25 cellular contexts compared by ENCODE assay signal in genomic region chr2:134760385-134760784, GRCh38. TPM values are rescaled to one million over a fixed set of nuclear protein-coding genes. Genes with fewer than 3 reads are reported as not detected.
A peak's percentile ranks its signal among the peaks of the same experiment; 100 is the strongest.
DNase-seq lines count a peak whose midpoint lies in the region; ATAC-seq, FAIRE-seq and TF ChIP-seq lines count a peak whose summit lies in the region.
"Had no signal": no experiment of that assay in that cellular context is flagged by ENCODE, and none has a peak within 500 bp of the region (broad histone marks: within the 10 kb centered on the region; RNA-seq: fewer than 3 reads in every experiment).

No MANE protein-coding gene starts in this region.

- no peak for TF ChIP-seq CTCF in HepG2 (CRISPR knock-in tag; IDR thresholded peaks at IDR 0.05)
- no peak for TF ChIP-seq CTCF in right lobe of liver (IDR thresholded peaks at IDR 0.05)
- no peak for TF ChIP-seq CTCF in esophagus muscularis mucosa (IDR thresholded peaks at IDR 0.05)

- H3K4me1 ChIP-seq in HepG2 (ENCODE audit: insufficient read depth, low read length) (no peaks in the 10 kb centered on the region), right lobe of liver (no peaks in the 10 kb centered on the region), esophagus muscularis mucosa (no peaks in the 10 kb centered on the region)
- H3K4me1 ChIP-seq: A549, Caco-2 had no signal

- intact Hi-C loops in HepG2 (cut with micrococcal nuclease; ENCODE audit: unreplicated experiment) (no loop called here), right lobe of liver (cut with DNase I) (no loop called here), esophagus muscularis mucosa (cut with DNase I) (no loop called here)

- no peak overlapping the region for H3K27ac ChIP-seq in HepG2 (ENCODE audit: extremely low read length, insufficient read depth, low read length)
- H3K27ac ChIP-seq in right lobe of liver, result no peak overlapping the region
- H3K27ac ChIP-seq in esophagus muscularis mucosa (replicated peaks in 1 of 4), result no peak overlapping the region
- H3K27ac ChIP-seq: 22Rv1; A549; BLaER1 treated with 17β-estradiol and CSF1 and Interleukin-3, amounts not matched to agents 10 nM and 100 nM; C4-2B had no signal

- in situ Hi-C loops in HepG2 (cut with HindIII; ENCODE audit: extremely low pct_ligation_motif_present, low pct_unique_long_range_greater_than_20kb), result no loop called here

- H3K36me3 ChIP-seq in HepG2 (replicated peaks in 1 of 2; ENCODE audit: control insufficient read depth in 1 of 2, insufficient read depth in 2 of 2, low read length in 2 of 2) (no peaks in the 10 kb centered on the region), right lobe of liver (no peaks in the 10 kb centered on the region), esophagus muscularis mucosa (no peaks in the 10 kb centered on the region)
- H3K36me3 ChIP-seq: BLaER1 treated with 17β-estradiol and CSF1 and Interleukin-3, amounts not matched to agents 10 nM and 100 nM had no signal

- FAIRE-seq in HepG2 (lab: Jason Lieb, UNC), result no peak
- FAIRE-seq: A549, D721Med, GM12878, GM12892, GM18507, GM19239 had no signal

- H3K9me3 ChIP-seq in HepG2 (ENCODE audit: low read length) (no peaks in the 10 kb centered on the region), right lobe of liver (no peaks in the 10 kb centered on the region), esophagus muscularis mucosa (peaks cover 0 to 9% (median 4%) of the 10 kb centered on the region in 4 donors)
- H3K9me3 ChIP-seq: A549, Caco-2 had no signal

- no peak for TF ChIP-seq RAD21 in HepG2 (CRISPR knock-in tag; IDR thresholded peaks at IDR 0.05)

- H3K27me3 ChIP-seq in HepG2 (ENCODE audit: control insufficient read depth in 1 of 2, insufficient read depth in 2 of 2, low read length in 2 of 2) (peaks cover 0 to 5% of the 10 kb centered on the region in 2 experiments; a peak in 1 of 5 replicates), right lobe of liver (no peaks in the 10 kb centered on the region), esophagus muscularis mucosa (no peaks in the 10 kb centered on the region)
- H3K27me3 ChIP-seq: BLaER1 treated with 17β-estradiol and CSF1 and Interleukin-3, amounts not matched to agents 10 nM and 100 nM had no signal

- DNase-seq in HepG2 (ENCODE audit: low spot score) (no peak), right lobe of liver (no peak), SK-N-DZ (ENCODE audit: low spot score) (peak; percentile 63), esophagus muscularis mucosa (ENCODE audit: extremely low spot score) (peak; percentile 47), DMS79 (lab: John Stamatoyannopoulos, UW) (no peak)
- DNase-seq in stimulated activated CD4-positive, alpha-beta T cell treated with anti-CD3 and anti-CD28 coated beads, Interleukin-4, amount 100 ng/mL, for 1 hour, result no peak
- DNase-seq: AML-193; Caco-2; Calu3; CD4-positive, alpha-beta T cell; CD8-positive, alpha-beta T cell; DND-41; EL; GDM1 had no signal

- no peaks in the 10 kb centered on the region for H3K79me2 ChIP-seq in HepG2 (ENCODE audit: insufficient read depth, low read length)

- POLR2A ChIA-PET in HepG2 (lab: Yijun Ruan, JAX), result no interaction called here

- no peak for TF ChIP-seq POLR2A in HepG2 (IDR thresholded peaks at IDR 0.05; ENCODE audit: insufficient read depth in 1 of 2, low read depth in 2 of 2, low read length in 2 of 2)
- TF ChIP-seq POLR2A in right lobe of liver (IDR thresholded peaks at IDR 0.05), result no peak
- TF ChIP-seq POLR2A in esophagus muscularis mucosa (IDR thresholded peaks at IDR 0.05; ENCODE audit: low read depth), result no peak

- BruUV-seq in HepG2 (replicated peaks; lab: Mats Ljungman, UMichigan), result no TSS peak

- ATAC-seq in HepG2 (no peak), right lobe of liver (no peak)
- ATAC-seq: A549; CD8-positive, alpha-beta T cell; GM12878 had no signal

- H3K4me3 ChIP-seq in HepG2 (replicated peaks in 1 of 3; ENCODE audit: insufficient read depth in 1 of 3, low read depth in 2 of 3, low read length in 3 of 3) (no peak overlapping the region), right lobe of liver (no peak overlapping the region), esophagus muscularis mucosa (no peak overlapping the region)
- H3K4me3 ChIP-seq: A549; BLaER1 treated with 17β-estradiol and CSF1 and Interleukin-3, amounts not matched to agents 10 nM and 100 nM; GM12878 had no signal

- H3K9ac ChIP-seq in HepG2 (ENCODE audit: insufficient read depth, low read depth, low read length), result no peak overlapping the region
- H3K9ac ChIP-seq: BLaER1 treated with 17β-estradiol and CSF1 and Interleukin-3, amounts not matched to agents 10 nM and 100 nM had no signal

- no peaks in the 10 kb centered on the region for H4K20me1 ChIP-seq in HepG2 (ENCODE audit: insufficient read depth, low read length)
- H4K20me1 ChIP-seq: BLaER1 treated with 17β-estradiol and CSF1 and Interleukin-3, amounts not matched to agents 10 nM and 100 nM had no signal

- no peak overlapping the region for H2AFZ ChIP-seq in HepG2 (ENCODE audit: low read length)

- no peak overlapping the region for H3K4me2 ChIP-seq in HepG2 (ENCODE audit: low read depth, low read length)
- H3K4me2 ChIP-seq: A549; BLaER1 treated with 17β-estradiol and CSF1 and Interleukin-3, amounts not matched to agents 10 nM and 100 nM had no signal

- CTCF ChIA-PET in HepG2 (lab: Yijun Ruan, JAX; ENCODE audit: low intra/inter-chr PET ratio, low total read pairs), result no interaction called here

- TF ChIP-seq EP300 in HepG2 (IDR thresholded peaks at IDR 0.05; ENCODE audit: low read depth in 2 of 2, low read length in 2 of 2), result no peak
- TF ChIP-seq EP300 in HepG2 (CRISPR knock-in tag; IDR thresholded peaks at IDR 0.05; ENCODE audit: borderline replicate concordance), result no peak
- no peak for TF ChIP-seq EP300 in esophagus muscularis mucosa (IDR thresholded peaks at IDR 0.05)

TF ChIP-seq in HepG2, 621 proteins besides CTCF, POLR2A, EP300 and RAD21:
- no peak for TF ChIP-seq FOXA1 (IDR thresholded peaks at IDR 0.05)
- no peak for TF ChIP-seq FOXA1 (CRISPR knock-in tag; IDR thresholded peaks at IDR 0.05)
- peak; percentile 89 for TF ChIP-seq MNT (IDR thresholded peaks at IDR 0.05)
- no peak for TF ChIP-seq HOXA3 (CRISPR knock-in tag; IDR thresholded peaks at IDR 0.05)
- no peak for TF ChIP-seq RFX3 (CRISPR knock-in tag; IDR thresholded peaks at IDR 0.05)

RNA-seq across cellular contexts. Expression of gene TMEM163, which starts 41.6 kb away (rescaled TPM):
- total RNA-seq in HepG2 (2016; rRNA removed; fragmentation: Illumina TruSeq; extraction: Trizol) (not detected in 2 replicates), right lobe of liver (under 1 TPM in 3 of 6 experiments, not detected in 3; 0.06 to 0.20 (median 0.07) TPM), esophagus muscularis mucosa (1 to 10 TPM in 3 of 4 donors, under 1 TPM in 1; 0.42 to 1.3 (median 1.1) TPM)
- total RNA-seq in HepG2 (2016; cell fraction: cytosol; rRNA removed; fragmentation: Illumina TruSeq; extraction: Trizol; ENCODE audit: low read depth), result not detected in 2 replicates
- not detected in 2 replicates for total RNA-seq in HepG2 (2016; cell fraction: insoluble cytoplasmic fraction; rRNA removed; fragmentation: Illumina TruSeq; extraction: Trizol)
- not detected in 2 replicates for total RNA-seq in HepG2 (2016; cell fraction: membrane; rRNA removed; fragmentation: Illumina TruSeq; extraction: Trizol)
- not detected in 2 replicates for total RNA-seq in HepG2 (2016; cell fraction: nucleus; rRNA removed; fragmentation: Illumina TruSeq; extraction: Trizol)
- 0.05 TPM in 1 of 2 replicates, not detected in the other for polyA plus RNA-seq in HepG2 (2011; rRNA removed)
- not detected in 2 replicates for polyA plus RNA-seq in HepG2 (2011; cell fraction: cytosol; rRNA removed)
- not detected in 2 replicates for polyA plus RNA-seq in HepG2 (2011; cell fraction: nucleus; rRNA removed)
- polyA plus RNA-seq in HepG2 (2012), result 0.09 TPM in 1 of 2 replicates, not detected in the other
- not detected in 2 replicates for polyA plus RNA-seq in HepG2 (2016; cell fraction: cytosol; fragmentation: Illumina TruSeq; extraction: Trizol; ENCODE audit: low read depth)
- polyA plus RNA-seq in HepG2 (2016; cell fraction: insoluble cytoplasmic fraction; fragmentation: Illumina TruSeq; extraction: Trizol; ENCODE audit: low read depth), result not detected in 2 replicates
- not detected in 2 replicates for polyA plus RNA-seq in HepG2 (2016; cell fraction: membrane; fragmentation: Illumina TruSeq; extraction: Trizol; ENCODE audit: low read depth)
- polyA plus RNA-seq in HepG2 (2016; cell fraction: nucleus; fragmentation: Illumina TruSeq; extraction: Trizol; ENCODE audit: insufficient read depth, low read depth), result not detected in 2 replicates
- polyA minus RNA-seq in HepG2 (2011; rRNA and poly(A)+ RNA removed; ENCODE audit: low replicate concordance), result not detected in 2 replicates
- not detected in 2 replicates for polyA minus RNA-seq in HepG2 (2011; cell fraction: cytosol; rRNA and poly(A)+ RNA removed)
- polyA minus RNA-seq in HepG2 (2011; cell fraction: nucleus; rRNA and poly(A)+ RNA removed), result not detected in 2 replicates
- polyA plus RNA-seq in SK-N-DZ (2014; cell fraction: cytosol; rRNA removed), result 9.7 and 13.9 TPM in 2 replicates
- polyA plus RNA-seq in SK-N-DZ (2014; cell fraction: nucleus; rRNA removed), result 8.8 and 9.9 TPM in 2 replicates
- total RNA-seq: G401 had no signal
- polyA plus RNA-seq: A549, BJ had no signal

Comparison
In these comparisons a context has a peak if more than half of its experiments do, and no peak if none do; other contexts are left out.
1. DNase-seq: peak in SK-N-DZ (single experiment) and esophagus muscularis mucosa (single experiment); none in HepG2 (single experiment), right lobe of liver (0 of 3), DMS79 (single experiment) and stimulated activated CD4-positive, alpha-beta T cell treated with anti-CD3 and anti-CD28 coated beads, Interleukin-4, amount 100 ng/mL, for 1 hour (single experiment).